Comparison of ENCODE assay signal across 10 cellular contexts in the genomic region with DNA sequence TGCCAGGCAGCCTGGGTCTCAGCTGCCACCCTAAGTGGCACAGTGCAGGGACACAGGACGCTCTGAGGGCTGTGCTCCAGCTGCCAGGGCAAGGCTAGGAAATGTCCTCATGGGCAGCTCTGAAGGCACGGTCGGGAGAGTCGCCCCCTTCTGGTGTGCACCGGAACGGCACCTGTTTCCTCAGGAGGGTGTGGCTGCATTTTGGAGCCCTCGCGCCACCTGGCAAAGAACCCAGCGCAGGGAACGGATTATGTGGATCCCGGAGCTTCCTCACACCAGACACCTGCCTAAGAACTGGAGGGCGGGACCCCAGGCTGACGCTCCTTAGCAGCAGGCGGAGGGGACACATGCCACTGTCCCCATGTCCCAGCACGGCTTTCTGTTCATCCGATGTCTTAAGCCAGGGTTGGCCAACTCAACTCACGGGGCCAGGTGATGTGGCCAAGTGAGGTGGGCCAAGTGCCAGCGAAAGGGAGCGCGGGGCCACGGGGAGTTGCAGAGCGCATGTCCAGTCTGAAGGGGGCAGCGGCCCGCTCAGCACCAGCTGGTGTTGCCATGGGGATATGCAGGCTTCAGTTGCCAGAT. TPM values are rescaled to one million over a fixed set of nuclear protein-coding genes. Genes with fewer than 3 reads are reported as not detected.
DNase-seq lines count a peak whose midpoint lies in the region; ATAC-seq, FAIRE-seq and TF ChIP-seq lines count a peak whose summit lies in the region.
"Had no signal": no experiment of that assay in that cellular context is flagged by ENCODE, and none has a peak within 500 bp of the region (broad histone marks: within the 10 kb centered on the region; RNA-seq: fewer than 3 reads in every experiment).

No MANE protein-coding gene starts in this region.

- H3K36me3 ChIP-seq in HepG2 (replicated peaks in 1 of 2; ENCODE audit: control insufficient read depth in 1 of 2, insufficient read depth in 2 of 2, low read length in 2 of 2) (no peaks in the 10 kb centered on the region), right lobe of liver (no peaks in the 10 kb centered on the region)

- no peak for TF ChIP-seq RAD21 in HepG2 (CRISPR knock-in tag; IDR thresholded peaks at IDR 0.05)

- H3K4me3 ChIP-seq in HepG2 (replicated peaks in 1 of 3; ENCODE audit: insufficient read depth in 1 of 3, low read depth in 2 of 3, low read length in 3 of 3) = no peak overlapping the region
- H3K4me3 ChIP-seq in right lobe of liver = no peak overlapping the region

- intact Hi-C loops in HepG2 (cut with micrococcal nuclease; ENCODE audit: unreplicated experiment) = no loop called here
- intact Hi-C loops in right lobe of liver (cut with DNase I) = no loop called here

- H3K9ac ChIP-seq in HepG2 (ENCODE audit: insufficient read depth, low read depth, low read length) = no peak overlapping the region

- no peak for TF ChIP-seq POLR2A in HepG2 (IDR thresholded peaks at IDR 0.05; ENCODE audit: insufficient read depth in 1 of 2, low read depth in 2 of 2, low read length in 2 of 2)
- TF ChIP-seq POLR2A in right lobe of liver (IDR thresholded peaks at IDR 0.05) = no peak

- H3K4me3 Mint-ChIP-seq in activated CD4-positive, alpha-beta T cell treated with anti-CD3 and anti-CD28 coated beads, Interleukin-2, amount 10 ng/mL, durations not matched to agents 7 days and 5 days = no peak overlapping the region
- H3K4me3 Mint-ChIP-seq in immature natural killer cell = no peak overlapping the region
- H3K4me3 Mint-ChIP-seq: central memory CD8-positive, alpha-beta T cell had no signal

- H4K20me1 ChIP-seq in HepG2 (ENCODE audit: insufficient read depth, low read length) = no peaks in the 10 kb centered on the region

- H3K9me3 ChIP-seq in HepG2 (ENCODE audit: low read length) (no peaks in the 10 kb centered on the region), right lobe of liver (no peaks in the 10 kb centered on the region)

- POLR2A ChIA-PET in HepG2 (lab: Yijun Ruan, JAX) = no interaction called here
- POLR2A ChIA-PET in activated CD4-positive, alpha-beta T cell treated with anti-CD3 and anti-CD28 coated beads, Interleukin-2, amount 10 ng/mL, durations not matched to agents 7 days and 5 days (lab: Charles Lee) = no interaction called here

- peaks cover 4% of the 10 kb centered on the region for H3K4me1 Mint-ChIP-seq in activated CD4-positive, alpha-beta T cell treated with anti-CD3 and anti-CD28 coated beads, Interleukin-2, amount 10 ng/mL, durations not matched to agents 7 days and 5 days
- H3K4me1 Mint-ChIP-seq in immature natural killer cell = peaks cover 0 to 6% of the 10 kb centered on the region in 2 donors

- no peaks in the 10 kb centered on the region for H3K36me3 Mint-ChIP-seq in activated CD4-positive, alpha-beta T cell treated with anti-CD3 and anti-CD28 coated beads, Interleukin-2, amount 10 ng/mL, durations not matched to agents 7 days and 5 days (ENCODE audit: low read depth)
- H3K36me3 Mint-ChIP-seq in immature natural killer cell = no peaks in the 10 kb centered on the region

- no peaks in the 10 kb centered on the region for H3K79me2 ChIP-seq in HepG2 (ENCODE audit: insufficient read depth, low read length)

- no peak overlapping the region for H2AFZ ChIP-seq in HepG2 (ENCODE audit: low read length)

- in situ Hi-C loops in HepG2 (cut with HindIII; ENCODE audit: extremely low pct_ligation_motif_present, low pct_unique_long_range_greater_than_20kb) = loop anchor here (5.0 kb wide), 1 partner anchor 113 kb away; no protein-coding TSS in a partner anchor

- ATAC-seq in HepG2 = peak; percentile 12; the same call in 1 of the 3 replicates
- ATAC-seq in right lobe of liver = no peak
- no peak for ATAC-seq in GM19395 (IDR thresholded peaks at IDR 0.05; ENCODE audit: unreplicated experiment)
- ATAC-seq in GM18867 (IDR thresholded peaks at IDR 0.05; ENCODE audit: unreplicated experiment) = no peak

- H3K27me3 ChIP-seq in HepG2 (ENCODE audit: control insufficient read depth in 1 of 2, insufficient read depth in 2 of 2, low read length in 2 of 2) (peaks cover 6 to 11% of the 10 kb centered on the region in 2 experiments; a peak in 3 of 5 replicates), right lobe of liver (no peaks in the 10 kb centered on the region)

- no TSS peak for BruUV-seq in HepG2 (replicated peaks; lab: Mats Ljungman, UMichigan)

- CTCF ChIA-PET in HepG2 (lab: Yijun Ruan, JAX; ENCODE audit: low intra/inter-chr PET ratio, low total read pairs) = interaction anchor here (6.9 kb wide), 1 partner anchor 113 kb away, joined by 132 read pairs; no protein-coding TSS in a partner anchor
- CTCF ChIA-PET in activated CD4-positive, alpha-beta T cell treated with anti-CD3 and anti-CD28 coated beads, Interleukin-2, amount 10 ng/mL, durations not matched to agents 7 days and 5 days (lab: Charles Lee) = interaction anchor here (1.1 to 4.9 kb wide), 4 partner anchors 9 to 118 kb away, joined by 4 to 44 read pairs (median 6); no protein-coding TSS in a partner anchor

- peaks cover 14% of the 10 kb centered on the region for H3K27me3 Mint-ChIP-seq in activated CD4-positive, alpha-beta T cell treated with anti-CD3 and anti-CD28 coated beads, Interleukin-2, amount 10 ng/mL, durations not matched to agents 7 days and 5 days
- peaks cover 3 to 12% (median 4%) of the 10 kb centered on the region in 3 donors for H3K27me3 Mint-ChIP-seq in immature natural killer cell (ENCODE audit: low read depth in 3 of 3)

- DNase-seq in HepG2 (ENCODE audit: low spot score) = no peak
- DNase-seq in right lobe of liver = no peak
- peak; percentile 20 for DNase-seq in activated CD4-positive, alpha-beta T cell treated with anti-CD3 and anti-CD28 coated beads, Interleukin-2, amount 10 ng/mL, durations not matched to agents 7 days and 5 days
- peak; percentile 72 for DNase-seq in iPS-NIHi11 (ENCODE audit: low spot score)
- no peak for DNase-seq in immature natural killer cell
- no peak for DNase-seq in HK-2 (ENCODE audit: unreplicated experiment)

- H3K4me1 ChIP-seq in HepG2 (ENCODE audit: insufficient read depth, low read length) (peaks cover 10% of the 10 kb centered on the region), right lobe of liver (no peaks in the 10 kb centered on the region)

- no peak for TF ChIP-seq EP300 in HepG2 (IDR thresholded peaks at IDR 0.05; ENCODE audit: low read depth in 2 of 2, low read length in 2 of 2)
- no peak for TF ChIP-seq EP300 in HepG2 (CRISPR knock-in tag; IDR thresholded peaks at IDR 0.05; ENCODE audit: borderline replicate concordance)

- H3K4me2 ChIP-seq in HepG2 (ENCODE audit: low read depth, low read length) = no peak overlapping the region

- TF ChIP-seq CTCF in HepG2 (CRISPR knock-in tag; IDR thresholded peaks at IDR 0.05) (peak; percentile 66), right lobe of liver (IDR thresholded peaks at IDR 0.05) (peak in 2 of 4 donors; percentile 13 to 33)

- H3K27ac ChIP-seq in HepG2 (ENCODE audit: extremely low read length, insufficient read depth, low read length) (no peak overlapping the region), right lobe of liver (no peak overlapping the region)

- no peak for FAIRE-seq in HepG2 (lab: Jason Lieb, UNC)

- H3K9me3 Mint-ChIP-seq in activated CD4-positive, alpha-beta T cell treated with anti-CD3 and anti-CD28 coated beads, Interleukin-2, amount 10 ng/mL, durations not matched to agents 7 days and 5 days = no peaks in the 10 kb centered on the region
- no peaks in the 10 kb centered on the region for H3K9me3 Mint-ChIP-seq in immature natural killer cell
- H3K9me3 Mint-ChIP-seq: central memory CD8-positive, alpha-beta T cell had no signal

- 13% methylated on average over 6 of the region's 24 CpGs for WGBS in HepG2 (ENCODE audit: low lambda C conversion rate)
- whole genome bisulfite sequencing in right lobe of liver (ENCODE audit: insufficient coverage, low coverage, low lambda C conversion rate, missing lambda C conversion rate) = 30% methylated on average over 2 of the region's 24 CpGs

- H3K27ac Mint-ChIP-seq in activated CD4-positive, alpha-beta T cell treated with anti-CD3 and anti-CD28 coated beads, Interleukin-2, amount 10 ng/mL, durations not matched to agents 7 days and 5 days = no peak overlapping the region
- H3K27ac Mint-ChIP-seq in immature natural killer cell = no peak overlapping the region

RNA-seq across cellular contexts. Expression of gene SLC22A8, which starts 5.1 kb away (rescaled TPM):
- total RNA-seq in HepG2 (2016; rRNA removed; fragmentation: Illumina TruSeq; extraction: Trizol) (0.04 TPM in 1 of 2 replicates, not detected in the other), right lobe of liver (not detected)
- total RNA-seq in HepG2 (2016; cell fraction: cytosol; rRNA removed; fragmentation: Illumina TruSeq; extraction: Trizol; ENCODE audit: low read depth) = not detected in 2 replicates
- not detected in 2 replicates for total RNA-seq in HepG2 (2016; cell fraction: insoluble cytoplasmic fraction; rRNA removed; fragmentation: Illumina TruSeq; extraction: Trizol)
- total RNA-seq in HepG2 (2016; cell fraction: membrane; rRNA removed; fragmentation: Illumina TruSeq; extraction: Trizol) = not detected in 2 replicates
- total RNA-seq in HepG2 (2016; cell fraction: nucleus; rRNA removed; fragmentation: Illumina TruSeq; extraction: Trizol) = 0.68 TPM in 1 of 2 replicates, not detected in the other
- polyA plus RNA-seq in HepG2 (2011; rRNA removed) (0.05 and 0.33 TPM in 2 replicates), immature natural killer cell (not detected)
- polyA plus RNA-seq in HepG2 (2011; cell fraction: cytosol; rRNA removed) = 0.11 and 0.14 TPM in 2 replicates
- 0.85 and 0.99 TPM in 2 replicates for polyA plus RNA-seq in HepG2 (2011; cell fraction: nucleus; rRNA removed)
- 0.43 and 0.78 TPM in 2 replicates for polyA plus RNA-seq in HepG2 (2012)
- polyA plus RNA-seq in HepG2 (2016; cell fraction: cytosol; fragmentation: Illumina TruSeq; extraction: Trizol; ENCODE audit: low read depth) = not detected in 2 replicates
- polyA plus RNA-seq in HepG2 (2016; cell fraction: insoluble cytoplasmic fraction; fragmentation: Illumina TruSeq; extraction: Trizol; ENCODE audit: low read depth) = not detected in 2 replicates
- polyA plus RNA-seq in HepG2 (2016; cell fraction: membrane; fragmentation: Illumina TruSeq; extraction: Trizol; ENCODE audit: low read depth) = not detected in 2 replicates
- polyA plus RNA-seq in HepG2 (2016; cell fraction: nucleus; fragmentation: Illumina TruSeq; extraction: Trizol; ENCODE audit: insufficient read depth, low read depth) = not detected in 2 replicates
- 0.32 TPM in 1 of 2 replicates, not detected in the other for polyA minus RNA-seq in HepG2 (2011; rRNA and poly(A)+ RNA removed; ENCODE audit: low replicate concordance)
- not detected in 2 replicates for polyA minus RNA-seq in HepG2 (2011; cell fraction: cytosol; rRNA and poly(A)+ RNA removed)
- 0.13 TPM in 1 of 2 replicates, not detected in the other for polyA minus RNA-seq in HepG2 (2011; cell fraction: nucleus; rRNA and poly(A)+ RNA removed)
- not detected for total RNA-seq in activated CD4-positive, alpha-beta T cell treated with anti-CD3 and anti-CD28 coated beads, Interleukin-2, amount 10 ng/mL, durations not matched to agents 7 days and 5 days
- total RNA-seq: pulmonary artery endothelial cell had no signal

RNA-seq across cellular contexts. Expression of gene SLC22A6, which starts 36.0 kb away (rescaled TPM):
- total RNA-seq in HepG2 (2016; rRNA removed; fragmentation: Illumina TruSeq; extraction: Trizol) (not detected in 2 replicates), right lobe of liver (not detected)
- total RNA-seq in HepG2 (2016; cell fraction: cytosol; rRNA removed; fragmentation: Illumina TruSeq; extraction: Trizol; ENCODE audit: low read depth) = not detected in 2 replicates
- total RNA-seq in HepG2 (2016; cell fraction: insoluble cytoplasmic fraction; rRNA removed; fragmentation: Illumina TruSeq; extraction: Trizol) = not detected in 2 replicates
- not detected in 2 replicates for total RNA-seq in HepG2 (2016; cell fraction: membrane; rRNA removed; fragmentation: Illumina TruSeq; extraction: Trizol)
- total RNA-seq in HepG2 (2016; cell fraction: nucleus; rRNA removed; fragmentation: Illumina TruSeq; extraction: Trizol) = not detected in 2 replicates
- polyA plus RNA-seq in HepG2 (2011; rRNA removed) (not detected in 2 replicates), immature natural killer cell (not detected)
- polyA plus RNA-seq in HepG2 (2011; cell fraction: cytosol; rRNA removed) = not detected in 2 replicates
- polyA plus RNA-seq in HepG2 (2011; cell fraction: nucleus; rRNA removed) = not detected in 2 replicates
- polyA plus RNA-seq in HepG2 (2012) = not detected in 2 replicates
- not detected in 2 replicates for polyA plus RNA-seq in HepG2 (2016; cell fraction: cytosol; fragmentation: Illumina TruSeq; extraction: Trizol; ENCODE audit: low read depth)
- not detected in 2 replicates for polyA plus RNA-seq in HepG2 (2016; cell fraction: insoluble cytoplasmic fraction; fragmentation: Illumina TruSeq; extraction: Trizol; ENCODE audit: low read depth)
- polyA plus RNA-seq in HepG2 (2016; cell fraction: membrane; fragmentation: Illumina TruSeq; extraction: Trizol; ENCODE audit: low read depth) = not detected in 2 replicates
- not detected in 2 replicates for polyA plus RNA-seq in HepG2 (2016; cell fraction: nucleus; fragmentation: Illumina TruSeq; extraction: Trizol; ENCODE audit: insufficient read depth, low read depth)
- not detected in 2 replicates for polyA minus RNA-seq in HepG2 (2011; rRNA and poly(A)+ RNA removed; ENCODE audit: low replicate concordance)
- polyA minus RNA-seq in HepG2 (2011; cell fraction: cytosol; rRNA and poly(A)+ RNA removed) = not detected in 2 replicates
- polyA minus RNA-seq in HepG2 (2011; cell fraction: nucleus; rRNA and poly(A)+ RNA removed) = not detected in 2 replicates
- total RNA-seq in activated CD4-positive, alpha-beta T cell treated with anti-CD3 and anti-CD28 coated beads, Interleukin-2, amount 10 ng/mL, durations not matched to agents 7 days and 5 days = not detected
- total RNA-seq: pulmonary artery endothelial cell had no signal

Comparison
In these comparisons a context has a peak if more than half of its experiments do, and no peak if none do; other contexts are left out.
1. DNase-seq: peak in activated CD4-positive, alpha-beta T cell treated with anti-CD3 and anti-CD28 coated beads, Interleukin-2, amount 10 ng/mL, durations not matched to agents 7 days and 5 days (single experiment) and iPS-NIHi11 (single experiment); none in HepG2 (single experiment), right lobe of liver (0 of 3), immature natural killer cell (0 of 3) and HK-2 (single experiment).